ENCODE assay signal across 23 cellular contexts in genomic region chr4:147991543-147992295, GRCh38.
DNase-seq lines count a peak whose midpoint lies in the region; ATAC-seq and TF ChIP-seq lines count a peak whose summit lies in the region.
"Had no signal": no experiment of that assay in that cellular context is flagged by ENCODE, and none has a peak within 500 bp of the region (broad histone marks: within the 10 kb centered on the region; RNA-seq: fewer than 3 reads in every experiment).

No MANE protein-coding gene starts in this region.

- no peaks in the 10 kb centered on the region for H3K36me3 Mint-ChIP-seq in neural crest cell (ENCODE audit: low read depth)
- H3K36me3 Mint-ChIP-seq in natural killer cell: no peaks in the 10 kb centered on the region

- intact Hi-C loops in heart right ventricle (cut with DNase I) (loop anchor here in 1 of 10 donors (10.0 kb wide), 1 partner anchor 453 kb away; the partner anchor contains the start of gene NR3C2), sigmoid colon (cut with DNase I) (no loop called here), natural killer cell (cut with micrococcal nuclease) (no loop called here)

- H3K4me3 Mint-ChIP-seq in neural crest cell (no peak overlapping the region), natural killer cell (no peak overlapping the region)
- H3K4me3 Mint-ChIP-seq: activated naive CD8-positive, alpha-beta T cell treated with anti-CD3 and anti-CD28 coated beads, Interleukin-2, amount 50 U/mL, for 24 hours; activated T-cell treated with anti-CD3 and anti-CD28 coated beads, Interleukin-2, amount 50 U/mL, for 24 hours; stimulated activated naive CD8-positive, alpha-beta T cell treated with anti-CD3 and anti-CD28 coated beads, Interleukin-15, Interleukin-2, amounts not matched to agents 100 ng/mL and 50 ng/mL, for 24 hours had no signal

- peaks cover 12% of the 10 kb centered on the region for H3K4me1 Mint-ChIP-seq in neural crest cell
- peaks cover 11 to 15% of the 10 kb centered on the region in 2 donors for H3K4me1 Mint-ChIP-seq in natural killer cell
- H3K4me1 Mint-ChIP-seq: activated naive CD8-positive, alpha-beta T cell treated with anti-CD3 and anti-CD28 coated beads, Interleukin-2, amount 50 U/mL, for 24 hours had no signal

- H3K4me1 ChIP-seq in heart right ventricle: peaks cover 0 to 58% (median 27%) of the 10 kb centered on the region in 9 donors
- H3K4me1 ChIP-seq in sigmoid colon: peaks cover 0 to 73% (median 46%) of the 10 kb centered on the region in 4 donors
- H3K4me1 ChIP-seq: BE2C had no signal

- TF ChIP-seq EP300 in sigmoid colon (IDR thresholded peaks at IDR 0.05): peak in 2 of 4 donors; percentile 44 to 54

- TF ChIP-seq CTCF in VCaP (conservative IDR thresholded peaks at IDR 0.05): no peak
- TF ChIP-seq CTCF in heart right ventricle (IDR thresholded peaks at IDR 0.05): no peak
- no peak for TF ChIP-seq CTCF in neural crest cell (conservative IDR thresholded peaks at IDR 0.05)
- TF ChIP-seq CTCF in sigmoid colon (IDR thresholded peaks at IDR 0.05): no peak
- no peak for TF ChIP-seq CTCF in natural killer cell (IDR thresholded peaks at IDR 0.05)

- 61 to 65% methylated on average over 12 of the region's 12 CpGs for WGBS in heart right ventricle, 2 donors
- 84 to 85% methylated on average over 12 of the region's 12 CpGs for WGBS in sigmoid colon, 2 donors

- no peaks in the 10 kb centered on the region for H3K27me3 ChIP-seq in heart right ventricle
- no peaks in the 10 kb centered on the region for H3K27me3 ChIP-seq in sigmoid colon
- H3K27me3 ChIP-seq: BE2C, thyroid gland had no signal

- H3K9me3 ChIP-seq in heart right ventricle (no peaks in the 10 kb centered on the region), sigmoid colon (no peaks in the 10 kb centered on the region)
- H3K9me3 ChIP-seq: BE2C, thyroid gland had no signal

- no peak for TF ChIP-seq POLR2A in sigmoid colon (IDR thresholded peaks at IDR 0.05)

- no peaks in the 10 kb centered on the region for H3K27me3 Mint-ChIP-seq in neural crest cell (ENCODE audit: low read depth)
- H3K27me3 Mint-ChIP-seq in natural killer cell (ENCODE audit: low read depth in 2 of 2): no peaks in the 10 kb centered on the region
- H3K27me3 Mint-ChIP-seq: activated naive CD8-positive, alpha-beta T cell treated with anti-CD3 and anti-CD28 coated beads, Interleukin-2, amount 50 U/mL, for 24 hours; activated T-cell treated with anti-CD3 and anti-CD28 coated beads, Interleukin-2, amount 50 U/mL, for 24 hours; stimulated activated naive CD8-positive, alpha-beta T cell treated with anti-CD3 and anti-CD28 coated beads, Interleukin-15, Interleukin-2, amounts not matched to agents 100 ng/mL and 50 ng/mL, for 24 hours had no signal

- ATAC-seq in heart right ventricle: peak; percentile 67 to 93 (median 78)
- ATAC-seq in HG02588 (IDR thresholded peaks at IDR 0.05; ENCODE audit: unreplicated experiment): no peak
- no peak for ATAC-seq in natural killer cell
- no peak for ATAC-seq in GM18861 (IDR thresholded peaks at IDR 0.05; ENCODE audit: unreplicated experiment)
- ATAC-seq: activated naive CD8-positive, alpha-beta T cell treated with anti-CD3 and anti-CD28 coated beads, Interleukin-2, amount 50 U/mL, for 24 hours had no signal

- H3K27ac Mint-ChIP-seq in neural crest cell (ENCODE audit: unreplicated experiment) (peak overlapping the region; percentile 35), natural killer cell (no peak overlapping the region)
- H3K27ac Mint-ChIP-seq: activated naive CD8-positive, alpha-beta T cell treated with anti-CD3 and anti-CD28 coated beads, Interleukin-2, amount 50 U/mL, for 24 hours; activated T-cell treated with anti-CD3 and anti-CD28 coated beads, Interleukin-2, amount 50 U/mL, for 24 hours; stimulated activated naive CD8-positive, alpha-beta T cell treated with anti-CD3 and anti-CD28 coated beads, Interleukin-15, Interleukin-2, amounts not matched to agents 100 ng/mL and 50 ng/mL, for 24 hours had no signal

- H3K36me3 ChIP-seq in heart right ventricle (no peaks in the 10 kb centered on the region), sigmoid colon (no peaks in the 10 kb centered on the region)
- H3K36me3 ChIP-seq: BE2C, thyroid gland had no signal

- peak overlapping the region; percentile 73 for H3K27ac ChIP-seq in VCaP
- H3K27ac ChIP-seq in heart right ventricle: peak overlapping the region in 6 of 10 donors; percentile 23 to 73 (median 61)
- peak overlapping the region; percentile 41 to 80 (median 63) for H3K27ac ChIP-seq in sigmoid colon
- H3K27ac ChIP-seq: PC-9, thyroid gland had no signal

- DNase-seq in heart right ventricle (no peak), neural crest cell (ENCODE audit: low read depth, low spot score) (no peak), sigmoid colon (peak; percentile 69), natural killer cell (no peak), NCI-H187 treated with DMSO at 0.1 percent for 48 hours (lab: John Stamatoyannopoulos, UW) (no peak)
- DNase-seq: activated CD4-positive, alpha-beta T cell treated with anti-CD3 and anti-CD28 coated beads for 48 hours; activated gamma-delta T cell; activated naive CD8-positive, alpha-beta T cell treated with anti-CD3 and anti-CD28 coated beads, Interleukin-2, amount 50 U/mL, for 24 hours; activated T-cell treated with anti-CD3 and anti-CD28 coated beads, Interleukin-2, amount 50 U/mL, for 24 hours; BE2C; DMS153; IMR-90; mesenchymal stem cell; NCI-H1048; NCI-H187; NCI-H524 treated with DMSO at 0.1 percent for 48 hours; PC-9; SHP77 treated with DMSO at 0.1 percent for 48 hours; thyroid gland had no signal

- H3K4me3 ChIP-seq in heart right ventricle (no peak overlapping the region), sigmoid colon (no peak overlapping the region)
- H3K4me3 ChIP-seq: PC-9, thyroid gland had no signal

- H3K9me3 Mint-ChIP-seq in neural crest cell: no peaks in the 10 kb centered on the region
- no peaks in the 10 kb centered on the region for H3K9me3 Mint-ChIP-seq in natural killer cell
- H3K9me3 Mint-ChIP-seq: activated naive CD8-positive, alpha-beta T cell treated with anti-CD3 and anti-CD28 coated beads, Interleukin-2, amount 50 U/mL, for 24 hours; activated T-cell treated with anti-CD3 and anti-CD28 coated beads, Interleukin-2, amount 50 U/mL, for 24 hours; stimulated activated naive CD8-positive, alpha-beta T cell treated with anti-CD3 and anti-CD28 coated beads, Interleukin-15, Interleukin-2, amounts not matched to agents 100 ng/mL and 50 ng/mL, for 24 hours had no signal

Comparison
In these comparisons a context has a peak if more than half of its experiments do, and no peak if none do; other contexts are left out.
1. ATAC-seq: peak in heart right ventricle (8 of 8); none in HG02588 (single experiment), natural killer cell (0 of 3) and GM18861 (single experiment).
2. Peak in every context shown above with its lines, with median percentiles within 50 percentile points of each other: H3K27ac ChIP-seq.